ENCODE assay signal across 1 cellular context in the genomic region with DNA sequence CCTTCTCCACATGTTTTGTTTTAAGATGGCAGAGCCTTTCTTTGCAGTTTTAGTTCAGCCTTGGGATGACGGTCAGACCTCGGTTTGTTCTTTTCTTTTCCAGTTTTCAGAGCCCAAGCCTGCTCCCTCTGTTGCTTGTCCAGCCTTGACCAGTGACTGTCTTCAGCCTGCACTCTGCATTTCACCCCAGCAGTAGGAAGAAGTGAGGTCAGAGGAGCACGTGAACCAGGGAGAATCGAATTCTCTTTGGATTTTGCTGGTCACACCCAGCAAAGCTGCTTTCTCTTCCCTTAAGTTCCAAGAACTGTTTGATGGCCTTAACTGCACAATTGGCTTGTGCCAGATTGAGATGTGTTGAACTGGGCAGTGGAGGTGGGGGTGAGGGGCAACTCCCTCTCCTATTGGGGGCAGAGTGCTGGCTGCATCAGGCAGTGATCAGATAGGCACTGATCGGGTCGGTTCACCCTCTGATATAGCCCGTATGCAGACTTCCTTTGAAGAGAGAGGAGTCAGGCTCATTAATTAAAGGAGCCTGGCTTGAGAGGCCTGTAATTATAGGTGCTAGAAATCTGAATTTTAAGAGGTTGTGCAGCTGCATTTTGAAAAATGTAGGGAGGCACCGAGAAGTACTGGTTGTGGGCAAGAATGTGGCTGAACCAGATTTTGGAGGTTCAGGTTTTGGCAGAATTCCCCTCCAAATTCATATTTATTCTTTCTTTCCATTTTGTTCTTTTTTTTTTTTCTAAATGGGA.
TF ChIP-seq lines count a peak whose summit lies in the region.

No MANE protein-coding gene starts in this region.

TF ChIP-seq in H1, 55 proteins besides CTCF, POLR2A, EP300 and RAD21:
- TF ChIP-seq, protein P1, sequence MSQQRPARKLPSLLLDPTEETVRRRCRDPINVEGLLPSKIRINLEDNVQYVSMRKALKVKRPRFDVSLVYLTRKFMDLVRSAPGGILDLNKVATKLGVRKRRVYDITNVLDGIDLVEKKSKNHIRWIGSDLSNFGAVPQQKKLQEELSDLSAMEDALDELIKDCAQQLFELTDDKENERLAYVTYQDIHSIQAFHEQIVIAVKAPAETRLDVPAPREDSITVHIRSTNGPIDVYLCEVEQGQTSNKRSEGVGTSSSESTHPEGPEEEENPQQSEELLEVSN (IDR thresholded peaks at IDR 0.05) = no peak
- TF ChIP-seq BRCA1 (IDR thresholded peaks at IDR 0.05; ENCODE audit: low read depth, low read length) = no peak
TF ChIP-seq in H1: peak in this region for 0.
